In genomic region chrX:25012793-25013592, GRCh38 we compare ENCODE assay signal across 8 cellular contexts. TPM values are rescaled to one million over a fixed set of nuclear protein-coding genes. Genes with fewer than 3 reads are reported as not detected.
DNase-seq lines count a peak whose midpoint lies in the region; ATAC-seq and TF ChIP-seq lines count a peak whose summit lies in the region.

No MANE protein-coding gene starts in this region.

- peaks cover 10% of the 10 kb centered on the region for H3K27me3 Mint-ChIP-seq in activated naive CD8-positive, alpha-beta T cell
- H3K27me3 Mint-ChIP-seq in activated naive CD8-positive, alpha-beta T cell treated with anti-CD3 and anti-CD28 coated beads, Interleukin-2, amount 50 U/mL, for 24 hours = peaks cover 76% of the 10 kb centered on the region
- H3K27me3 Mint-ChIP-seq in type B pancreatic cell = peaks cover 95% of the 10 kb centered on the region

- no peak for DNase-seq in activated naive CD8-positive, alpha-beta T cell treated with anti-CD3 and anti-CD28 coated beads, Interleukin-2, amount 50 U/mL, for 24 hours
- peak; percentile 61 for DNase-seq in RPMI8226
- no peak for DNase-seq in type B pancreatic cell (ENCODE audit: extremely low spot score, unreplicated experiment)
- DNase-seq in HT-29 (ENCODE audit: low spot score) = no peak
- no peak for DNase-seq in NK-92 treated with Interleukin-12 subunit alpha and Interleukin-12 subunit beta, amount 100 ng/mL, for 24 hours (lab: John Stamatoyannopoulos, UW)

- no peaks in the 10 kb centered on the region for H3K36me3 Mint-ChIP-seq in activated naive CD8-positive, alpha-beta T cell
- H3K36me3 Mint-ChIP-seq in activated naive CD8-positive, alpha-beta T cell treated with anti-CD3 and anti-CD28 coated beads, Interleukin-2, amount 50 U/mL, for 24 hours (ENCODE audit: low read depth) = no peaks in the 10 kb centered on the region
- no peaks in the 10 kb centered on the region for H3K36me3 Mint-ChIP-seq in type B pancreatic cell

- peaks cover 18% of the 10 kb centered on the region for H3K4me1 ChIP-seq in iPS-15b (ENCODE audit: control insufficient read depth, insufficient read depth, low read length)

- ATAC-seq in activated naive CD8-positive, alpha-beta T cell treated with anti-CD3 and anti-CD28 coated beads, Interleukin-2, amount 50 U/mL, for 24 hours = no peak
- ATAC-seq in HG02623 (IDR thresholded peaks at IDR 0.05; ENCODE audit: unreplicated experiment) = no peak

- no peak overlapping the region for H3K27ac Mint-ChIP-seq in activated naive CD8-positive, alpha-beta T cell
- no peak overlapping the region for H3K27ac Mint-ChIP-seq in activated naive CD8-positive, alpha-beta T cell treated with anti-CD3 and anti-CD28 coated beads, Interleukin-2, amount 50 U/mL, for 24 hours
- H3K27ac Mint-ChIP-seq in type B pancreatic cell = no peak overlapping the region

- peak overlapping the region; percentile 70 for H3K4me3 Mint-ChIP-seq in activated naive CD8-positive, alpha-beta T cell
- no peak overlapping the region for H3K4me3 Mint-ChIP-seq in activated naive CD8-positive, alpha-beta T cell treated with anti-CD3 and anti-CD28 coated beads, Interleukin-2, amount 50 U/mL, for 24 hours
- peak overlapping the region; percentile 79 for H3K4me3 Mint-ChIP-seq in type B pancreatic cell

- H3K4me3 ChIP-seq in iPS-15b (ENCODE audit: low read depth, low read length) = peak overlapping the region; percentile 45

- H3K36me3 ChIP-seq in iPS-15b (ENCODE audit: control insufficient read depth, insufficient read depth, low read length) = no peaks in the 10 kb centered on the region

- no peaks in the 10 kb centered on the region for H3K9me3 ChIP-seq in iPS-15b (ENCODE audit: control insufficient read depth, insufficient read depth, low read length)

- TF ChIP-seq CTCF in type B pancreatic cell (conservative IDR thresholded peaks at IDR 0.05) = no peak

- H3K4me1 Mint-ChIP-seq in activated naive CD8-positive, alpha-beta T cell (ENCODE audit: low read depth) = peaks cover 17% of the 10 kb centered on the region
- peaks cover 9% of the 10 kb centered on the region for H3K4me1 Mint-ChIP-seq in activated naive CD8-positive, alpha-beta T cell treated with anti-CD3 and anti-CD28 coated beads, Interleukin-2, amount 50 U/mL, for 24 hours
- peaks cover 15% of the 10 kb centered on the region for H3K4me1 Mint-ChIP-seq in type B pancreatic cell (ENCODE audit: unreplicated experiment)

- peaks cover 97% of the 10 kb centered on the region for H3K27me3 ChIP-seq in iPS-15b (ENCODE audit: control insufficient read depth, insufficient read depth, low read length)

- H3K9me3 Mint-ChIP-seq in activated naive CD8-positive, alpha-beta T cell (ENCODE audit: low read depth) = no peaks in the 10 kb centered on the region
- H3K9me3 Mint-ChIP-seq in activated naive CD8-positive, alpha-beta T cell treated with anti-CD3 and anti-CD28 coated beads, Interleukin-2, amount 50 U/mL, for 24 hours = no peaks in the 10 kb centered on the region
- H3K9me3 Mint-ChIP-seq in type B pancreatic cell = no peaks in the 10 kb centered on the region

- H3K9ac ChIP-seq in iPS-15b (ENCODE audit: low read depth, low read length) = no peak overlapping the region

RNA-seq across cellular contexts. Expression of gene ARX, which starts 2.8 kb away (rescaled TPM):
- total RNA-seq in type B pancreatic cell (ENCODE audit: low replicate concordance) = 12.1 and 12.4 TPM in 2 replicates
- not detected in 2 replicates for total RNA-seq in HT-29 (2014; rRNA removed; shearing (Covaris generic))

Comparison
In these comparisons a context has a peak if more than half of its experiments do, and no peak if none do; other contexts are left out.
1. RNA of gene ARX, which starts 2.8 kb away (total RNA-seq): 12.1 to 12.4 TPM in type B pancreatic cell; not detected in HT-29; every median in the first group is over 10 times any median in the second.